9 cellular contexts compared by ENCODE assay signal in genomic region chr13:98975822-98976261, GRCh38. TPM values are rescaled to one million over a fixed set of nuclear protein-coding genes. Genes with fewer than 3 reads are reported as not detected.
DNase-seq lines count a peak whose midpoint lies in the region; TF ChIP-seq lines count a peak whose summit lies in the region.
"Had no signal": no experiment of that assay in that cellular context is flagged by ENCODE, and none has a peak within 500 bp of the region (broad histone marks: within the 10 kb centered on the region; RNA-seq: fewer than 3 reads in every experiment).

No MANE protein-coding gene starts in this region.

- H3K27ac Mint-ChIP-seq in Calu3 (ENCODE audit: unreplicated experiment) (peak overlapping the region; percentile 47), nephron progenitor cell (peak overlapping the region; percentile 22)
- H3K27ac Mint-ChIP-seq: activated T-helper 17 cell treated with anti-CD3 and anti-CD28 coated beads, Interleukin-2, amount 50 U/mL, for 72 hours had no signal

- no peaks in the 10 kb centered on the region for H3K27me3 ChIP-seq in Peyer's patch

- H3K27ac ChIP-seq in coronary artery, result peak overlapping the region in 1 of 2 donors; percentile 48
- H3K27ac ChIP-seq in Peyer's patch, result peak overlapping the region in 2 of 4 donors; percentile 8 to 42

- BruUV-seq in Calu3 (replicated peaks; lab: Mats Ljungman, UMichigan), result no TSS peak

- intact Hi-C loops in Calu3 (cut with micrococcal nuclease; ENCODE audit: unreplicated experiment), result loop anchor here (5.0 kb wide), 1 partner anchor 56 kb away; no protein-coding TSS in a partner anchor

- H3K4me1 Mint-ChIP-seq in Calu3 (ENCODE audit: low read depth, unreplicated experiment) (peaks cover 14% of the 10 kb centered on the region), nephron progenitor cell (peaks cover 34% of the 10 kb centered on the region)

- H3K36me3 Mint-ChIP-seq in Calu3 (ENCODE audit: insufficient read depth, unreplicated experiment), result peaks cover 5% of the 10 kb centered on the region
- no peaks in the 10 kb centered on the region for H3K36me3 Mint-ChIP-seq in nephron progenitor cell (ENCODE audit: low read depth)

- H3K4me3 Mint-ChIP-seq in Calu3 (ENCODE audit: low read depth, unreplicated experiment), result peak overlapping the region; percentile 68
- H3K4me3 Mint-ChIP-seq in nephron progenitor cell, result no peak overlapping the region
- H3K4me3 Mint-ChIP-seq: activated T-helper 17 cell treated with anti-CD3 and anti-CD28 coated beads, Interleukin-2, amount 50 U/mL, for 72 hours had no signal

- CTCF ChIA-PET in Calu3 (lab: Charles Lee), result no interaction called here

- no peak for TF ChIP-seq CTCF in Calu3 (IDR thresholded peaks at IDR 0.05; ENCODE audit: unreplicated experiment)
- TF ChIP-seq CTCF in coronary artery (IDR thresholded peaks at IDR 0.05), result no peak
- no peak for TF ChIP-seq CTCF in nephron progenitor cell (IDR thresholded peaks at IDR 0.05)
- TF ChIP-seq CTCF in Peyer's patch (IDR thresholded peaks at IDR 0.05), result no peak

- H3K9me3 Mint-ChIP-seq in Calu3 (ENCODE audit: low read depth, unreplicated experiment) (no peaks in the 10 kb centered on the region), nephron progenitor cell (no peaks in the 10 kb centered on the region)
- H3K9me3 Mint-ChIP-seq: activated T-helper 17 cell treated with anti-CD3 and anti-CD28 coated beads, Interleukin-2, amount 50 U/mL, for 72 hours had no signal

- H3K4me3 ChIP-seq in coronary artery (peak overlapping the region; percentile 65), Peyer's patch (peak overlapping the region in 1 of 4 donors; percentile 14)

- H3K9me3 ChIP-seq in Peyer's patch, result no peaks in the 10 kb centered on the region

- no peak for DNase-seq in Calu3
- peak; percentile 36 for DNase-seq in NCI-H146 (lab: John Stamatoyannopoulos, UW)
- no peak for DNase-seq in coronary artery (ENCODE audit: low spot score)
- DNase-seq in nephron progenitor cell, result no peak
- no peak for DNase-seq in Peyer's patch
- no peak for DNase-seq in AML-193 (lab: John Stamatoyannopoulos, UW)
- DNase-seq in UCSD-AML1 (lab: John Stamatoyannopoulos, UW; ENCODE audit: unreplicated experiment), result no peak
- DNase-seq in MV-4-11 (lab: John Stamatoyannopoulos, UW), result no peak

- H3K27me3 Mint-ChIP-seq in Calu3 (ENCODE audit: unreplicated experiment), result no peaks in the 10 kb centered on the region
- peaks cover 3% of the 10 kb centered on the region for H3K27me3 Mint-ChIP-seq in nephron progenitor cell (ENCODE audit: low read depth, poor library complexity)
- H3K27me3 Mint-ChIP-seq: activated T-helper 17 cell treated with anti-CD3 and anti-CD28 coated beads, Interleukin-2, amount 50 U/mL, for 72 hours had no signal

- H3K4me1 ChIP-seq in Peyer's patch, result peaks cover 0 to 13% (median 0%) of the 10 kb centered on the region in 4 donors

- no peaks in the 10 kb centered on the region for H3K36me3 ChIP-seq in Peyer's patch

- no peak for TF ChIP-seq POLR2A in Peyer's patch (IDR thresholded peaks at IDR 0.05)

RNA-seq across cellular contexts. Expression of gene DOCK9, which starts 2.0 kb away (rescaled TPM):
- total RNA-seq in Calu3 (2022), result 21.1 and 26.2 TPM in 2 replicates
- 100 to 1,000 TPM in 1 of 4 donors, 10 to 100 TPM in 3; 52.5 to 166 (median 54.2) TPM for total RNA-seq in Peyer's patch
